ENCODE assay signal across 22 cellular contexts in genomic region chrX:120136128-120136527, GRCh38. TPM values are rescaled to one million over a fixed set of nuclear protein-coding genes. Genes with fewer than 3 reads are reported as not detected.
DNase-seq lines count a peak whose midpoint lies in the region; ATAC-seq, FAIRE-seq and TF ChIP-seq lines count a peak whose summit lies in the region.
"Had no signal": no experiment of that assay in that cellular context is flagged by ENCODE, and none has a peak within 500 bp of the region (broad histone marks: within the 10 kb centered on the region; RNA-seq: fewer than 3 reads in every experiment).

No MANE protein-coding gene starts in this region.

- intact Hi-C loops in right lobe of liver (cut with DNase I) (no loop called here), HepG2 (cut with micrococcal nuclease; ENCODE audit: unreplicated experiment) (no loop called here), left ventricle myocardium superior (cut with micrococcal nuclease) (no loop called here)
- intact Hi-C loops in activated CD4-positive, alpha-beta memory T cell treated with anti-CD3 and anti-CD28 coated beads for 36 hours (cut with micrococcal nuclease): no loop called here

- TF ChIP-seq RAD21 in HepG2 (CRISPR knock-in tag; IDR thresholded peaks at IDR 0.05): no peak

- no peaks in the 10 kb centered on the region for H4K20me1 ChIP-seq in HepG2 (ENCODE audit: insufficient read depth, low read length)
- H4K20me1 ChIP-seq: BLaER1 had no signal

- no peaks in the 10 kb centered on the region for H3K79me2 ChIP-seq in HepG2 (ENCODE audit: insufficient read depth, low read length)

- CTCF ChIA-PET in HepG2 (lab: Yijun Ruan, JAX; ENCODE audit: low intra/inter-chr PET ratio, low total read pairs): no interaction called here
- CTCF ChIA-PET in activated CD4-positive, alpha-beta memory T cell treated with anti-CD3 and anti-CD28 coated beads for 36 hours (lab: Charles Lee): no interaction called here

- H3K36me3 ChIP-seq in right lobe of liver (no peaks in the 10 kb centered on the region), HepG2 (replicated peaks in 1 of 2; ENCODE audit: control insufficient read depth in 1 of 2, insufficient read depth in 2 of 2, low read length in 2 of 2) (no peaks in the 10 kb centered on the region)
- H3K36me3 ChIP-seq: BLaER1 had no signal

- 29% methylated on average over 4 of the region's 6 CpGs for WGBS in right lobe of liver (ENCODE audit: insufficient coverage, low coverage, low lambda C conversion rate, missing lambda C conversion rate)
- WGBS in HepG2 (ENCODE audit: low lambda C conversion rate): 43% methylated on average over 5 of the region's 6 CpGs

- TF ChIP-seq POLR2A in right lobe of liver (IDR thresholded peaks at IDR 0.05) (no peak), HepG2 (IDR thresholded peaks at IDR 0.05; ENCODE audit: insufficient read depth in 1 of 2, low read depth in 2 of 2, low read length in 2 of 2) (no peak), GM12892 (IDR thresholded peaks at IDR 0.05; ENCODE audit: low read depth, low read length) (no peak)

- no peak overlapping the region for H3K9ac ChIP-seq in HepG2 (ENCODE audit: insufficient read depth, low read depth, low read length)
- H3K9ac ChIP-seq: BLaER1 had no signal

- no peaks in the 10 kb centered on the region for H3K27me3 Mint-ChIP-seq in activated CD4-positive, alpha-beta memory T cell treated with anti-CD3 and anti-CD28 coated beads for 36 hours
- H3K27me3 Mint-ChIP-seq: IgD-negative memory B cell had no signal

- peak; percentile 62 to 77 (median 72) for ATAC-seq in right lobe of liver
- no peak for ATAC-seq in HepG2
- peak; percentile 96 for ATAC-seq in left lobe of liver
- ATAC-seq in left ventricle myocardium superior: no peak
- no peak for ATAC-seq in GM18867 (IDR thresholded peaks at IDR 0.05; ENCODE audit: unreplicated experiment)
- ATAC-seq: CD8-positive, alpha-beta T cell had no signal

- POLR2A ChIA-PET in HepG2 (lab: Yijun Ruan, JAX): no interaction called here
- POLR2A ChIA-PET in activated CD4-positive, alpha-beta memory T cell treated with anti-CD3 and anti-CD28 coated beads for 36 hours (lab: Charles Lee): no interaction called here

- H3K9me3 ChIP-seq in right lobe of liver (no peaks in the 10 kb centered on the region), HepG2 (ENCODE audit: low read length) (no peaks in the 10 kb centered on the region)
- H3K9me3 ChIP-seq: BLaER1 had no signal

- no peak overlapping the region for H3K4me2 ChIP-seq in HepG2 (ENCODE audit: low read depth, low read length)
- H3K4me2 ChIP-seq: BLaER1 had no signal

- H3K27ac ChIP-seq in right lobe of liver (no peak overlapping the region), HepG2 (ENCODE audit: extremely low read length, insufficient read depth, low read length) (no peak overlapping the region)
- H3K27ac ChIP-seq: BLaER1 had no signal

- peak in 1 of 3 donors; percentile 54 for DNase-seq in right lobe of liver
- DNase-seq in HepG2 (ENCODE audit: low spot score): no peak
- no peak for DNase-seq in activated CD4-positive, alpha-beta memory T cell treated with anti-CD3 and anti-CD28 coated beads for 36 hours
- DNase-seq in left lobe of liver (ENCODE audit: low spot score): peak; percentile 48
- DNase-seq in left ventricle myocardium superior: no peak
- no peak for DNase-seq in GM12892 (ENCODE audit: insufficient read length)
- DNase-seq in NCI-H526 treated with DMSO at 0.1 percent for 48 hours (lab: John Stamatoyannopoulos, UW): no peak
- DNase-seq: 8988T; Calu3; CD8-positive, alpha-beta T cell; DMS79 treated with DMSO at 0.1 percent for 48 hours; GF-D8; H9 had no signal

- in situ Hi-C loops in HepG2 (cut with HindIII; ENCODE audit: extremely low pct_ligation_motif_present, low pct_unique_long_range_greater_than_20kb): loop anchor here (25.0 kb wide), 1 partner anchor 149 kb away; no protein-coding TSS in a partner anchor

- H3K27me3 ChIP-seq in right lobe of liver (no peaks in the 10 kb centered on the region), HepG2 (ENCODE audit: control insufficient read depth in 1 of 2, insufficient read depth in 2 of 2, low read length in 2 of 2) (no peaks in the 10 kb centered on the region)
- H3K27me3 ChIP-seq: BLaER1 had no signal

- no peak overlapping the region for H3K27ac Mint-ChIP-seq in activated CD4-positive, alpha-beta memory T cell treated with anti-CD3 and anti-CD28 coated beads for 36 hours
- H3K27ac Mint-ChIP-seq: CD8-positive, alpha-beta T cell; H9 had no signal

- no peaks in the 10 kb centered on the region for H3K9me3 Mint-ChIP-seq in activated CD4-positive, alpha-beta memory T cell treated with anti-CD3 and anti-CD28 coated beads for 36 hours
- H3K9me3 Mint-ChIP-seq: CD14-positive monocyte; CD8-positive, alpha-beta T cell; IgD-negative memory B cell had no signal

- H2AFZ ChIP-seq in HepG2 (ENCODE audit: low read length): no peak overlapping the region

- TF ChIP-seq CTCF in right lobe of liver (IDR thresholded peaks at IDR 0.05): no peak
- no peak for TF ChIP-seq CTCF in HepG2 (CRISPR knock-in tag; IDR thresholded peaks at IDR 0.05)

- TF ChIP-seq EP300 in HepG2 (IDR thresholded peaks at IDR 0.05; ENCODE audit: low read depth in 2 of 2, low read length in 2 of 2): no peak
- TF ChIP-seq EP300 in HepG2 (CRISPR knock-in tag; IDR thresholded peaks at IDR 0.05; ENCODE audit: borderline replicate concordance): no peak

- H3K4me1 ChIP-seq in right lobe of liver (no peaks in the 10 kb centered on the region), HepG2 (ENCODE audit: insufficient read depth, low read length) (no peaks in the 10 kb centered on the region)
- H3K4me1 ChIP-seq: BLaER1 had no signal

- BruUV-seq in HepG2 (replicated peaks; lab: Mats Ljungman, UMichigan): no TSS peak

- H3K4me3 ChIP-seq in right lobe of liver (no peak overlapping the region), HepG2 (replicated peaks in 1 of 3; ENCODE audit: insufficient read depth in 1 of 3, low read depth in 2 of 3, low read length in 3 of 3) (no peak overlapping the region)
- H3K4me3 ChIP-seq: BLaER1 had no signal

- no peaks in the 10 kb centered on the region for H3K36me3 Mint-ChIP-seq in activated CD4-positive, alpha-beta memory T cell treated with anti-CD3 and anti-CD28 coated beads for 36 hours
- H3K36me3 Mint-ChIP-seq: CD14-positive monocyte had no signal

- H3K4me1 Mint-ChIP-seq in activated CD4-positive, alpha-beta memory T cell treated with anti-CD3 and anti-CD28 coated beads for 36 hours (ENCODE audit: low read depth): peaks cover 6% of the 10 kb centered on the region

- FAIRE-seq in HepG2 (lab: Jason Lieb, UNC) (no peak), GM12892 (lab: Jason Lieb, UNC) (no peak)
- FAIRE-seq: GM19239, HTR-8/SVneo had no signal

- peak overlapping the region; percentile 36 for H3K4me3 Mint-ChIP-seq in activated CD4-positive, alpha-beta memory T cell treated with anti-CD3 and anti-CD28 coated beads for 36 hours
- H3K4me3 Mint-ChIP-seq: CD14-positive monocyte; CD8-positive, alpha-beta T cell; H9; IgD-negative memory B cell had no signal

RNA-seq across cellular contexts. Expression of gene RHOXF1, which starts 20.4 kb away (rescaled TPM):
- total RNA-seq in right lobe of liver (under 1 TPM in 1 of 6 experiments, not detected in 5; 0.62 TPM), HepG2 (2016; rRNA removed; fragmentation: Illumina TruSeq; extraction: Trizol) (not detected in 2 replicates), left lobe of liver (not detected), left ventricle myocardium superior (not detected)
- total RNA-seq in HepG2 (2016; cell fraction: cytosol; rRNA removed; fragmentation: Illumina TruSeq; extraction: Trizol; ENCODE audit: low read depth): not detected in 2 replicates
- total RNA-seq in HepG2 (2016; cell fraction: insoluble cytoplasmic fraction; rRNA removed; fragmentation: Illumina TruSeq; extraction: Trizol): not detected in 2 replicates
- not detected in 2 replicates for total RNA-seq in HepG2 (2016; cell fraction: membrane; rRNA removed; fragmentation: Illumina TruSeq; extraction: Trizol)
- total RNA-seq in HepG2 (2016; cell fraction: nucleus; rRNA removed; fragmentation: Illumina TruSeq; extraction: Trizol): not detected in 2 replicates
- polyA plus RNA-seq in HepG2 (2011; rRNA removed): not detected in 2 replicates
- polyA plus RNA-seq in HepG2 (2011; cell fraction: cytosol; rRNA removed): not detected in 2 replicates
- polyA plus RNA-seq in HepG2 (2011; cell fraction: nucleus; rRNA removed): not detected in 2 replicates
- polyA plus RNA-seq in HepG2 (2012): not detected in 2 replicates
- not detected in 2 replicates for polyA plus RNA-seq in HepG2 (2016; cell fraction: cytosol; fragmentation: Illumina TruSeq; extraction: Trizol; ENCODE audit: low read depth)
- polyA plus RNA-seq in HepG2 (2016; cell fraction: insoluble cytoplasmic fraction; fragmentation: Illumina TruSeq; extraction: Trizol; ENCODE audit: low read depth): not detected in 2 replicates
- not detected in 2 replicates for polyA plus RNA-seq in HepG2 (2016; cell fraction: membrane; fragmentation: Illumina TruSeq; extraction: Trizol; ENCODE audit: low read depth)
- not detected in 2 replicates for polyA plus RNA-seq in HepG2 (2016; cell fraction: nucleus; fragmentation: Illumina TruSeq; extraction: Trizol; ENCODE audit: insufficient read depth, low read depth)
- not detected in 2 replicates for polyA minus RNA-seq in HepG2 (2011; rRNA and poly(A)+ RNA removed; ENCODE audit: low replicate concordance)
- not detected in 2 replicates for polyA minus RNA-seq in HepG2 (2011; cell fraction: cytosol; rRNA and poly(A)+ RNA removed)
- not detected in 2 replicates for polyA minus RNA-seq in HepG2 (2011; cell fraction: nucleus; rRNA and poly(A)+ RNA removed)
- not detected for total RNA-seq in activated CD4-positive, alpha-beta memory T cell treated with anti-CD3 and anti-CD28 coated beads for 36 hours
- not detected for polyA plus RNA-seq in GM12892 (2012; ENCODE audit: missing spikeins)
- total RNA-seq: A673; Calu3; CD8-positive, alpha-beta T cell; H1; H9 had no signal
- polyA plus RNA-seq: AG04450, CD14-positive monocyte, H1, IgD-negative memory B cell had no signal

RNA-seq across cellular contexts. Expression of gene RHOXF2, which starts 22.3 kb away (rescaled TPM):
- total RNA-seq in right lobe of liver (not detected), HepG2 (2016; rRNA removed; fragmentation: Illumina TruSeq; extraction: Trizol) (not detected in 2 replicates), left lobe of liver (not detected), left ventricle myocardium superior (not detected)
- total RNA-seq in HepG2 (2016; cell fraction: cytosol; rRNA removed; fragmentation: Illumina TruSeq; extraction: Trizol; ENCODE audit: low read depth): not detected in 2 replicates
- not detected in 2 replicates for total RNA-seq in HepG2 (2016; cell fraction: insoluble cytoplasmic fraction; rRNA removed; fragmentation: Illumina TruSeq; extraction: Trizol)
- not detected in 2 replicates for total RNA-seq in HepG2 (2016; cell fraction: membrane; rRNA removed; fragmentation: Illumina TruSeq; extraction: Trizol)
- not detected in 2 replicates for total RNA-seq in HepG2 (2016; cell fraction: nucleus; rRNA removed; fragmentation: Illumina TruSeq; extraction: Trizol)
- polyA plus RNA-seq in HepG2 (2011; rRNA removed): not detected in 2 replicates
- not detected in 2 replicates for polyA plus RNA-seq in HepG2 (2011; cell fraction: cytosol; rRNA removed)
- polyA plus RNA-seq in HepG2 (2011; cell fraction: nucleus; rRNA removed): 0.08 TPM in 1 of 2 replicates, not detected in the other
- 0.04 and 0.05 TPM in 2 replicates for polyA plus RNA-seq in HepG2 (2012)
- not detected in 2 replicates for polyA plus RNA-seq in HepG2 (2016; cell fraction: cytosol; fragmentation: Illumina TruSeq; extraction: Trizol; ENCODE audit: low read depth)
- polyA plus RNA-seq in HepG2 (2016; cell fraction: insoluble cytoplasmic fraction; fragmentation: Illumina TruSeq; extraction: Trizol; ENCODE audit: low read depth): not detected in 2 replicates
- polyA plus RNA-seq in HepG2 (2016; cell fraction: membrane; fragmentation: Illumina TruSeq; extraction: Trizol; ENCODE audit: low read depth): not detected in 2 replicates
- polyA plus RNA-seq in HepG2 (2016; cell fraction: nucleus; fragmentation: Illumina TruSeq; extraction: Trizol; ENCODE audit: insufficient read depth, low read depth): not detected in 2 replicates
- 0.96 TPM in 1 of 2 replicates, not detected in the other for polyA minus RNA-seq in HepG2 (2011; rRNA and poly(A)+ RNA removed; ENCODE audit: low replicate concordance)
- polyA minus RNA-seq in HepG2 (2011; cell fraction: cytosol; rRNA and poly(A)+ RNA removed): not detected in 2 replicates
- polyA minus RNA-seq in HepG2 (2011; cell fraction: nucleus; rRNA and poly(A)+ RNA removed): not detected in 2 replicates
- not detected for total RNA-seq in activated CD4-positive, alpha-beta memory T cell treated with anti-CD3 and anti-CD28 coated beads for 36 hours
- not detected for polyA plus RNA-seq in GM12892 (2012; ENCODE audit: missing spikeins)
- total RNA-seq: A673; Calu3; CD8-positive, alpha-beta T cell; H1; H9 had no signal
- polyA plus RNA-seq: AG04450, CD14-positive monocyte, H1, IgD-negative memory B cell had no signal

RNA-seq across cellular contexts. Expression of gene RHOXF2B, which starts 58.6 kb away (rescaled TPM):
- not detected for total RNA-seq in right lobe of liver
- total RNA-seq in HepG2 (2016; rRNA removed; fragmentation: Illumina TruSeq; extraction: Trizol): not detected in 2 replicates
- not detected in 2 replicates for total RNA-seq in HepG2 (2016; cell fraction: cytosol; rRNA removed; fragmentation: Illumina TruSeq; extraction: Trizol; ENCODE audit: low read depth)
- not detected in 2 replicates for total RNA-seq in HepG2 (2016; cell fraction: insoluble cytoplasmic fraction; rRNA removed; fragmentation: Illumina TruSeq; extraction: Trizol)
- not detected in 2 replicates for total RNA-seq in HepG2 (2016; cell fraction: membrane; rRNA removed; fragmentation: Illumina TruSeq; extraction: Trizol)
- not detected in 2 replicates for total RNA-seq in HepG2 (2016; cell fraction: nucleus; rRNA removed; fragmentation: Illumina TruSeq; extraction: Trizol)
- not detected in 2 replicates for polyA plus RNA-seq in HepG2 (2011; rRNA removed)
- polyA plus RNA-seq in HepG2 (2011; cell fraction: cytosol; rRNA removed): not detected in 2 replicates
- polyA plus RNA-seq in HepG2 (2011; cell fraction: nucleus; rRNA removed): not detected in 2 replicates
- polyA plus RNA-seq in HepG2 (2012): not detected in 2 replicates
- not detected in 2 replicates for polyA plus RNA-seq in HepG2 (2016; cell fraction: cytosol; fragmentation: Illumina TruSeq; extraction: Trizol; ENCODE audit: low read depth)
- polyA plus RNA-seq in HepG2 (2016; cell fraction: insoluble cytoplasmic fraction; fragmentation: Illumina TruSeq; extraction: Trizol; ENCODE audit: low read depth): not detected in 2 replicates
- polyA plus RNA-seq in HepG2 (2016; cell fraction: membrane; fragmentation: Illumina TruSeq; extraction: Trizol; ENCODE audit: low read depth): not detected in 2 replicates
- not detected in 2 replicates for polyA plus RNA-seq in HepG2 (2016; cell fraction: nucleus; fragmentation: Illumina TruSeq; extraction: Trizol; ENCODE audit: insufficient read depth, low read depth)
- polyA minus RNA-seq in HepG2 (2011; rRNA and poly(A)+ RNA removed; ENCODE audit: low replicate concordance): 0.50 TPM in 1 of 2 replicates, not detected in the other
- polyA minus RNA-seq in HepG2 (2011; cell fraction: cytosol; rRNA and poly(A)+ RNA removed): not detected in 2 replicates
- not detected in 2 replicates for polyA minus RNA-seq in HepG2 (2011; cell fraction: nucleus; rRNA and poly(A)+ RNA removed)
- not detected for total RNA-seq in activated CD4-positive, alpha-beta memory T cell treated with anti-CD3 and anti-CD28 coated beads for 36 hours
- total RNA-seq in left lobe of liver: 0.10 TPM
- total RNA-seq in left ventricle myocardium superior: not detected
- 0.23 TPM for polyA plus RNA-seq in GM12892 (2012; ENCODE audit: missing spikeins)
- total RNA-seq: A673; Calu3; CD8-positive, alpha-beta T cell; H1; H9 had no signal
- polyA plus RNA-seq: AG04450, H1, IgD-negative memory B cell had no signal

Comparison
In these comparisons a context has a peak if more than half of its experiments do, and no peak if none do; other contexts are left out.
1. ATAC-seq: peak in right lobe of liver (4 of 4) and left lobe of liver (single experiment); none in HepG2 (single experiment), left ventricle myocardium superior (single experiment) and GM18867 (single experiment).